ENCODE assay signal across 11 cellular contexts in genomic region chr20:62354811-62355341, GRCh38. TPM values are rescaled to one million over a fixed set of nuclear protein-coding genes. Genes with fewer than 3 reads are reported as not detected.
A peak's percentile ranks its signal among the peaks of the same experiment; 100 is the strongest.
DNase-seq lines count a peak whose midpoint lies in the region; ATAC-seq and TF ChIP-seq lines count a peak whose summit lies in the region.
"Had no signal": no experiment of that assay in that cellular context is flagged by ENCODE, and none has a peak within 500 bp of the region (broad histone marks: within the 10 kb centered on the region; RNA-seq: fewer than 3 reads in every experiment).

No MANE protein-coding gene starts in this region.

- H2AK5ac ChIP-seq in mesenchymal stem cell (ENCODE audit: low read length, severe bottlenecking), result peak overlapping the region; percentile 100

- H2BK120ac ChIP-seq in mesenchymal stem cell (ENCODE audit: low read depth, low read length), result peak overlapping the region; percentile 13

- H3K27ac ChIP-seq in PC-9 (peak overlapping the region; percentile 86), mesenchymal stem cell (ENCODE audit: low read length, poor library complexity, severe bottlenecking) (peak overlapping the region; percentile 96), tibial artery (peak overlapping the region; percentile 96 to 97)

- H2BK12ac ChIP-seq in mesenchymal stem cell (ENCODE audit: low read length in 2 of 2), result peak overlapping the region in 1 of 2 experiments; percentile 83

- peaks cover 19% of the 10 kb centered on the region for H3K79me1 ChIP-seq in mesenchymal stem cell (replicated peaks; ENCODE audit: low read length, poor library complexity, severe bottlenecking)

- no TSS peak for BruUV-seq in PC-9 (replicated peaks; lab: Mats Ljungman, UMichigan)

- no peaks in the 10 kb centered on the region for H3K9me2 ChIP-seq in PC-9 (ENCODE audit: insufficient read depth)

- TF ChIP-seq CTCF in PC-9 (conservative IDR thresholded peaks at IDR 0.05) (no peak), epithelial cell of esophagus (IDR thresholded peaks at IDR 0.05; ENCODE audit: insufficient read depth, low read depth, low read length, missing control alignments) (no peak), tibial artery (IDR thresholded peaks at IDR 0.05) (no peak)

- no peak overlapping the region for H3K14ac ChIP-seq in mesenchymal stem cell (ENCODE audit: low read length in 2 of 2)

- intact Hi-C loops in PC-9 (cut with micrococcal nuclease; ENCODE audit: unreplicated experiment) (loop anchor here (5.0 kb wide), 2 partner anchors 213 to 267 kb away; partner anchors contain the start of genes PSMA7 and SS18L1), tibial artery (cut with DNase I; ENCODE audit: low total_unique reads) (loop anchor here (5.0 kb wide), 1 partner anchor 38 kb away; no protein-coding TSS in a partner anchor)

- H3K4me1 ChIP-seq in PC-9 (replicated peaks; ENCODE audit: insufficient read depth) (peaks cover 96% of the 10 kb centered on the region), mesenchymal stem cell (ENCODE audit: control insufficient read depth, insufficient read depth, low read depth, low read length) (peaks cover 92% of the 10 kb centered on the region), tibial artery (peaks cover 19 to 82% (median 79%) of the 10 kb centered on the region in 4 donors)

- H3K18ac ChIP-seq in mesenchymal stem cell (ENCODE audit: low read depth in 1 of 2, low read length in 2 of 2), result peak overlapping the region; percentile 19 to 61

- H2BK5ac ChIP-seq in mesenchymal stem cell (ENCODE audit: low read depth, low read length, poor library complexity, severe bottlenecking), result peak overlapping the region; percentile 71

- DNase-seq in PC-9 (no peak), epithelial cell of esophagus (ENCODE audit: low read depth) (no peak), mesenchymal stem cell (no peak), tibial artery (no peak), NCI-H1436 treated with DMSO at 0.1 percent for 48 hours (lab: John Stamatoyannopoulos, UW) (no peak)
- DNase-seq: immature natural killer cell had no signal

- H4K20me1 ChIP-seq in PC-9 (ENCODE audit: insufficient read depth), result peaks cover 25% of the 10 kb centered on the region; the same call in 1 of the 2 replicates

- peak overlapping the region; percentile 60 for H2BK15ac ChIP-seq in mesenchymal stem cell (ENCODE audit: low read depth, poor library complexity, severe bottlenecking)

- peak overlapping the region in 1 of 2 experiments; percentile 29 for H3K4ac ChIP-seq in mesenchymal stem cell (ENCODE audit: low read depth in 1 of 2, low read length in 2 of 2)

- H3K4me3 ChIP-seq in PC-9, result no peak overlapping the region
- H3K4me3 ChIP-seq in epithelial cell of esophagus (ENCODE audit: low read length), result peak overlapping the region; percentile 20
- H3K4me3 ChIP-seq in mesenchymal stem cell (ENCODE audit: insufficient read depth in 1 of 2, low read depth in 1 of 2, low read length in 2 of 2), result peak overlapping the region in 1 of 2 experiments; percentile 19
- peak overlapping the region; percentile 41 to 49 for H3K4me3 ChIP-seq in tibial artery

- no peak overlapping the region for H3K23ac ChIP-seq in mesenchymal stem cell (ENCODE audit: low read length in 2 of 2)

- WGBS in mesenchymal stem cell, result 78% methylated on average over 16 of the region's 16 CpGs

- H4K91ac ChIP-seq in mesenchymal stem cell (ENCODE audit: low read length), result no peak overlapping the region

- CTCF ChIA-PET in PC-9 (lab: Charles Lee), result no interaction called here

- no peaks in the 10 kb centered on the region for H3K27me3 ChIP-seq in PC-9 (ENCODE audit: insufficient read depth, low read depth)
- H3K27me3 ChIP-seq in mesenchymal stem cell (ENCODE audit: control insufficient read depth in 1 of 2, insufficient read depth in 1 of 2, low read length in 2 of 2), result no peaks in the 10 kb centered on the region
- no peaks in the 10 kb centered on the region for H3K27me3 ChIP-seq in tibial artery

- ATAC-seq in HG03342 (IDR thresholded peaks at IDR 0.05; ENCODE audit: unreplicated experiment) (no peak), HG03135 (IDR thresholded peaks at IDR 0.05; ENCODE audit: unreplicated experiment) (no peak), HG03354 (IDR thresholded peaks at IDR 0.05; ENCODE audit: poor library complexity, severe bottlenecking, unreplicated experiment) (no peak)
- ATAC-seq: activated CD4-positive, CD25-positive, alpha-beta regulatory T cell treated with anti-CD3 and anti-CD28 coated beads, Interleukin-2, amount 50 U/mL, for 24 hours; activated T-helper 17 cell treated with anti-CD3 and anti-CD28 coated beads, Interleukin-2, amount 50 U/mL, for 72 hours had no signal

- no peaks in the 10 kb centered on the region for H3K9me3 ChIP-seq in PC-9 (ENCODE audit: insufficient read depth, low read depth)
- H3K9me3 ChIP-seq in mesenchymal stem cell (ENCODE audit: control insufficient read depth, low read length), result no peaks in the 10 kb centered on the region
- H3K9me3 ChIP-seq in tibial artery, result no peaks in the 10 kb centered on the region

- peaks cover 8% of the 10 kb centered on the region; the same call in 1 of the 2 replicates for H3K36me3 ChIP-seq in PC-9 (ENCODE audit: low read depth)
- peaks cover 8 to 94% of the 10 kb centered on the region in 2 experiments for H3K36me3 ChIP-seq in mesenchymal stem cell (ENCODE audit: control insufficient read depth in 1 of 2, insufficient read depth in 2 of 2, low read depth in 1 of 2, low read length in 2 of 2)
- peaks cover 24 to 27% (median 26%) of the 10 kb centered on the region in 3 donors for H3K36me3 ChIP-seq in tibial artery

- H3K79me2 ChIP-seq in PC-9 (ENCODE audit: low read depth), result peaks cover 86% of the 10 kb centered on the region

- H3K9ac ChIP-seq in mesenchymal stem cell (ENCODE audit: low read length), result peak overlapping the region; percentile 59

- peaks cover 78% of the 10 kb centered on the region for H3F3A ChIP-seq in PC-9 (ENCODE audit: insufficient read depth, low read depth)

- H3K4me2 ChIP-seq in PC-9 (peak overlapping the region; percentile 91), mesenchymal stem cell (ENCODE audit: low read length, poor library complexity, severe bottlenecking) (peak overlapping the region; percentile 67)

- H2AFZ ChIP-seq in PC-9 (no peak overlapping the region), mesenchymal stem cell (ENCODE audit: low read depth, low read length) (no peak overlapping the region)

- POLR2A ChIA-PET in PC-9 (lab: Charles Lee; ENCODE audit: unreplicated experiment), result no interaction called here

- peak overlapping the region; percentile 45 for H4K8ac ChIP-seq in mesenchymal stem cell (ENCODE audit: low read length)

RNA-seq across cellular contexts. Expression of gene LAMA5, which starts 12.2 kb away (rescaled TPM):
- 700 and 744 TPM in 2 replicates for total RNA-seq in PC-9 (2021)
- polyA plus RNA-seq in mesenchymal stem cell (2013, experiment 1 of 2), result 70.0 TPM
- 65.1 TPM for polyA plus RNA-seq in mesenchymal stem cell (2013, experiment 2 of 2)

RNA-seq across cellular contexts. Expression of gene RPS21, which starts 32.0 kb away (rescaled TPM):
- total RNA-seq in PC-9 (2021), result 2,188 and 2,275 TPM in 2 replicates
- 2,383 TPM for polyA plus RNA-seq in mesenchymal stem cell (2013, experiment 1 of 2)
- polyA plus RNA-seq in mesenchymal stem cell (2013, experiment 2 of 2), result 2,319 TPM

RNA-seq across cellular contexts. Expression of gene ADRM1, which starts 52.1 kb away (rescaled TPM):
- total RNA-seq in PC-9 (2021), result 172 and 173 TPM in 2 replicates
- polyA plus RNA-seq in mesenchymal stem cell (2013, experiment 1 of 2), result 99.6 TPM
- polyA plus RNA-seq in mesenchymal stem cell (2013, experiment 2 of 2), result 97.9 TPM

RNA-seq across cellular contexts. Expression of gene CABLES2, which starts 52.2 kb away (rescaled TPM):
- 11.2 and 14.1 TPM in 2 replicates for total RNA-seq in PC-9 (2021)
- 5.4 TPM for polyA plus RNA-seq in mesenchymal stem cell (2013, experiment 1 of 2)
- 5.4 TPM for polyA plus RNA-seq in mesenchymal stem cell (2013, experiment 2 of 2)
